Comparison of ENCODE assay signal across 21 cellular contexts in the genomic region with DNA sequence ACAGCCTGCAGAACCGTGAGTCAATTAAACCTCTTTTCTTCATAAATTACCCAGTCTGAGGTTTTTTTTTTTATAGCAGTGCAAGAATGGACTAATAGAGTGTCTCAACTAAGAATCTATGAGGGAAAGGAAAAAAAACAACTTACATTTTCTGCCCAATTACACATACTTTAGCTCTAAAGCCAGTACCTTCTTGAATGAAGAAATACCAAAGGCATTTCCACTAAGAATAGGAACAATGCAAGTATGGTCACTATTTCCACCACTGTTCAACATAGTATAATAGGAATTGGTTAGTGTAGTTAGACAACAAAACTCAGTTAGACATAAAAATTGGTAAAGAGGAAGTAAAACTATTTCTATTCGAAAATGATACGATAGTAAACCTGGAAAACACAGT. TPM values are rescaled to one million over a fixed set of nuclear protein-coding genes. Genes with fewer than 3 reads are reported as not detected.
DNase-seq lines count a peak whose midpoint lies in the region; ATAC-seq and TF ChIP-seq lines count a peak whose summit lies in the region.
"Had no signal": no experiment of that assay in that cellular context is flagged by ENCODE, and none has a peak within 500 bp of the region (broad histone marks: within the 10 kb centered on the region; RNA-seq: fewer than 3 reads in every experiment).

No MANE protein-coding gene starts in this region.

- H3K9me3 Mint-ChIP-seq in activated naive CD4-positive, alpha-beta T cell treated with anti-CD3 and anti-CD28 coated beads, Interleukin-2, amount 50 U/mL, for 24 hours = no peaks in the 10 kb centered on the region
- peaks cover 5% of the 10 kb centered on the region for H3K9me3 Mint-ChIP-seq in activated naive CD4-positive, alpha-beta T cell treated with anti-CD3 and anti-CD28 coated beads, Interleukin-2, amount 10 ng/mL, durations not matched to agents 7 days and 5 days
- H3K9me3 Mint-ChIP-seq in WTC11 (peaks cover 4% of the 10 kb centered on the region; the same call in 1 of the 2 replicates), endothelial cell (ENCODE audit: unreplicated experiment) (peaks cover 4% of the 10 kb centered on the region)
- H3K9me3 Mint-ChIP-seq: CD4-positive, alpha-beta T cell had no signal

- H3K4me3 Mint-ChIP-seq in activated naive CD4-positive, alpha-beta T cell treated with anti-CD3 and anti-CD28 coated beads, Interleukin-2, amount 50 U/mL, for 24 hours = no peak overlapping the region
- no peak overlapping the region for H3K4me3 Mint-ChIP-seq in activated naive CD4-positive, alpha-beta T cell treated with anti-CD3 and anti-CD28 coated beads, Interleukin-2, amount 10 ng/mL, durations not matched to agents 7 days and 5 days
- no peak overlapping the region for H3K4me3 Mint-ChIP-seq in WTC11
- H3K4me3 Mint-ChIP-seq in endothelial cell (ENCODE audit: unreplicated experiment) = no peak overlapping the region
- H3K4me3 Mint-ChIP-seq: CD4-positive, alpha-beta T cell had no signal

- peak overlapping the region; percentile 21 for H3K27ac Mint-ChIP-seq in activated naive CD4-positive, alpha-beta T cell treated with anti-CD3 and anti-CD28 coated beads, Interleukin-2, amount 50 U/mL, for 24 hours
- no peak overlapping the region for H3K27ac Mint-ChIP-seq in activated naive CD4-positive, alpha-beta T cell treated with anti-CD3 and anti-CD28 coated beads, Interleukin-2, amount 10 ng/mL, durations not matched to agents 7 days and 5 days
- H3K27ac Mint-ChIP-seq in WTC11 (peak overlapping the region; percentile 82), endothelial cell (ENCODE audit: unreplicated experiment) (no peak overlapping the region)
- H3K27ac Mint-ChIP-seq: CD4-positive, alpha-beta T cell had no signal

- DNase-seq in activated naive CD4-positive, alpha-beta T cell treated with anti-CD3 and anti-CD28 coated beads, Interleukin-2, amount 10 ng/mL, durations not matched to agents 7 days and 5 days = no peak
- DNase-seq in WTC11 (ENCODE audit: low spot score) (no peak), iris pigment epithelial cell (ENCODE audit: low read depth) (peak; percentile 8), endothelial cell (ENCODE audit: low spot score) (no peak), AG08395 (ENCODE audit: low spot score) (no peak)
- no peak for DNase-seq in stimulated activated CD4-positive, alpha-beta T cell treated with anti-CD3 and anti-CD28 coated beads, Interleukin-2, amount 100 ng/mL, for 48 hours
- DNase-seq: BE2C; CD4-positive, alpha-beta T cell; COR-L47; DMS79; HCEC 1CT; MM.1S; NCI-H1105; NCI-H146; NCI-H2081; NCI-H2171 treated with DMSO at 0.1 percent for 48 hours; NCI-H524 treated with DMSO at 0.1 percent for 48 hours; PC-3; Right ventricle myocardium superior had no signal

- no peak for ATAC-seq in WTC11
- ATAC-seq: HepG2, PC-3 had no signal

- peaks cover 9% of the 10 kb centered on the region for H3K36me3 Mint-ChIP-seq in activated naive CD4-positive, alpha-beta T cell treated with anti-CD3 and anti-CD28 coated beads, Interleukin-2, amount 50 U/mL, for 24 hours
- peaks cover 5% of the 10 kb centered on the region for H3K36me3 Mint-ChIP-seq in activated naive CD4-positive, alpha-beta T cell treated with anti-CD3 and anti-CD28 coated beads, Interleukin-2, amount 10 ng/mL, durations not matched to agents 7 days and 5 days
- H3K36me3 Mint-ChIP-seq in WTC11 (0 out of 2 replicates have a peak, but pooled peaks cover 3% of the 10 kb centered on the region), endothelial cell (ENCODE audit: low read depth, unreplicated experiment) (peaks cover 13% of the 10 kb centered on the region)

- TF ChIP-seq CTCF in WTC11 (IDR thresholded peaks at IDR 0.05) (no peak), endothelial cell (IDR thresholded peaks at IDR 0.05; ENCODE audit: unreplicated experiment) (no peak)

- no peaks in the 10 kb centered on the region for H3K27me3 Mint-ChIP-seq in activated naive CD4-positive, alpha-beta T cell treated with anti-CD3 and anti-CD28 coated beads, Interleukin-2, amount 50 U/mL, for 24 hours
- H3K27me3 Mint-ChIP-seq in activated naive CD4-positive, alpha-beta T cell treated with anti-CD3 and anti-CD28 coated beads, Interleukin-2, amount 10 ng/mL, durations not matched to agents 7 days and 5 days = no peaks in the 10 kb centered on the region
- H3K27me3 Mint-ChIP-seq in WTC11 (ENCODE audit: low read depth) = no peaks in the 10 kb centered on the region
- no peaks in the 10 kb centered on the region for H3K27me3 Mint-ChIP-seq in endothelial cell (ENCODE audit: unreplicated experiment)
- H3K27me3 Mint-ChIP-seq: CD4-positive, alpha-beta T cell had no signal

- POLR2A ChIA-PET in WTC11 (lab: Charles Lee) = no interaction called here

- H3K4me1 Mint-ChIP-seq in activated naive CD4-positive, alpha-beta T cell treated with anti-CD3 and anti-CD28 coated beads, Interleukin-2, amount 50 U/mL, for 24 hours = peaks cover 28% of the 10 kb centered on the region
- H3K4me1 Mint-ChIP-seq in activated naive CD4-positive, alpha-beta T cell treated with anti-CD3 and anti-CD28 coated beads, Interleukin-2, amount 10 ng/mL, durations not matched to agents 7 days and 5 days = peaks cover 3% of the 10 kb centered on the region
- H3K4me1 Mint-ChIP-seq in WTC11 = peaks cover 5% of the 10 kb centered on the region; the same call in 1 of the 2 replicates
- peaks cover 5% of the 10 kb centered on the region for H3K4me1 Mint-ChIP-seq in endothelial cell (ENCODE audit: unreplicated experiment)

- CTCF ChIA-PET in activated naive CD4-positive, alpha-beta T cell treated with anti-CD3 and anti-CD28 coated beads, Interleukin-2, amount 10 ng/mL, durations not matched to agents 7 days and 5 days (lab: Charles Lee) = no interaction called here
- CTCF ChIA-PET in WTC11 (lab: Charles Lee) = no interaction called here

TF ChIP-seq in WTC11, 78 proteins besides CTCF, POLR2A, EP300 and RAD21 (continues in another document):
- no peak for TF ChIP-seq ZNF416 (CRISPR knock-in tag; IDR thresholded peaks at IDR 0.05)
- TF ChIP-seq, protein P1, sequence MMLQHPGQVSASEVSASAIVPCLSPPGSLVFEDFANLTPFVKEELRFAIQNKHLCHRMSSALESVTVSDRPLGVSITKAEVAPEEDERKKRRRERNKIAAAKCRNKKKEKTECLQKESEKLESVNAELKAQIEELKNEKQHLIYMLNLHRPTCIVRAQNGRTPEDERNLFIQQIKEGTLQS (CRISPR knock-in tag; conservative IDR thresholded peaks at IDR 0.05) = no peak
- no peak for TF ChIP-seq TEAD1 (CRISPR knock-in tag; IDR thresholded peaks at IDR 0.05)
- no peak for TF ChIP-seq NFE2L1 (CRISPR knock-in tag; IDR thresholded peaks at IDR 0.05)
- TF ChIP-seq ZNF317 (CRISPR knock-in tag; IDR thresholded peaks at IDR 0.05; ENCODE audit: borderline replicate concordance, low read depth) = no peak
- no peak for TF ChIP-seq SOX15 (CRISPR knock-in tag; IDR thresholded peaks at IDR 0.05)
- TF ChIP-seq, protein P2, sequence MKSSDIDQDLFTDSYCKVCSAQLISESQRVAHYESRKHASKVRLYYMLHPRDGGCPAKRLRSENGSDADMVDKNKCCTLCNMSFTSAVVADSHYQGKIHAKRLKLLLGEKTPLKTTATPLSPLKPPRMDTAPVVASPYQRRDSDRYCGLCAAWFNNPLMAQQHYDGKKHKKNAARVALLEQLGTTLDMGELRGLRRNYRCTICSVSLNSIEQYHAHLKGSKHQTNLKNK (CRISPR knock-in tag; IDR thresholded peaks at IDR 0.05) = no peak
- TF ChIP-seq, protein P3, sequence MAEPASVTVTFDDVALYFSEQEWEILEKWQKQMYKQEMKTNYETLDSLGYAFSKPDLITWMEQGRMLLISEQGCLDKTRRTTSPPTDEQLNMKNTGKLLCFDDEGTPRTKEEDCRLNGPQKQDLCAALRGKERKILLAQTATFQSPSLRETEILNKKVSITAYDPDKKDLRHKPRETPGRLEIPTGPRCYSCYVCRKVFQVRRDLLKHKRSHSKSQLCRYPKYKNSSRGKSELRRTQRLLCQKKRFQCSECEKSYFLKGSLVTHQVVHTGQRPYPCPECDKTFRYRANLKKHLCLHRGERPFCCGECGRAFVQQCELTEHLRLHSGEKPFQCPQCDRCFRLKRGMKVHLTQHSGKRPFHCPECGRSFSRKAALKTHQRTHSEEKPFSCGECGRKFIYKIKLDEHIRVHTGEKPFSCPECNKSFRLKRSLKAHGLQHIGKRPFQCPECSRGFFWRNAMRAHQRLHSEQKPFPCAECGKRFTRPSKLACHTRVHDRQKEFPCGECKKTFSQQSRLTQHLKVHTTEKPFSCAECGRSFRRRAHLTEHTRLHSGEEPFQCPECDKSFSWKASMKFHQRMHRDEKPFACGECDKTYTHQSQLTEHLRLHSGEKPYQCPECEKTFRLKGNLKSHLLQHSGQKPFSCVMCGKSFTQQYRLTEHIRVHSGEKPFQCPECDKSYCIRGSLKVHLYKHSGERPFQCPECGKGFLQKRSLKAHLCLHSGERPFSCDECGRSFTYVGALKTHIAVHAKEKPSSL (CRISPR knock-in tag; conservative IDR thresholded peaks at IDR 0.05) = no peak
- no peak for TF ChIP-seq ZNF423 (CRISPR knock-in tag; IDR thresholded peaks at IDR 0.05)

RNA-seq across cellular contexts. Expression of a gene that starts 37.6 kb away (rescaled TPM):
- total RNA-seq in WTC11 (2021) (34.5 to 36.1 TPM (median 36.0 TPM) in 3 replicates), endothelial cell (ENCODE audit: unreplicated experiment) (39.9 TPM)

Comparison
In these comparisons a context has a peak if more than half of its experiments do, and no peak if none do; other contexts are left out.
1. H3K27ac Mint-ChIP-seq: peak in activated naive CD4-positive, alpha-beta T cell treated with anti-CD3 and anti-CD28 coated beads, Interleukin-2, amount 50 U/mL, for 24 hours (single experiment) and WTC11 (single experiment); none in activated naive CD4-positive, alpha-beta T cell treated with anti-CD3 and anti-CD28 coated beads, Interleukin-2, amount 10 ng/mL, durations not matched to agents 7 days and 5 days (single experiment) and endothelial cell (single experiment).